In the genomic region with DNA sequence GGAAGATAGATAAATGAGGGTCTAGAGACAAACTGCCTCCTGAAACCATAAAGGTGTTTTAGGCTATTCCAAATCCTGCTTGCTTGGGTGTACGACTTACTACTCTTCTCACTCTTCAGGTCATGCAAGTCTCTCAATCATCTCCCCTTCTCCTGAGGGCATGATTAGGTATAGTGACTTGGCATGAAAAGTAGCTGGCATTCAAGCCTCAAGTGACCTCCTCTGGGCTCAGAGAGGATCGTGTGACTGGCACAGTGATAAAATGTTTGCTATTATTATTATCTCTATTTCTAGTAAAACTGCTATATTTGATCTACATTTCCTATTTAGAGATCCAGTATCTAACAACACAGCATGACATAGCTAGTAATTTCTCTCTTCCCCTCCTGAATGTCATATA, we compare ENCODE assay signal across 32 cellular contexts.
"Had no signal": no experiment of that assay in that cellular context is flagged by ENCODE, and none has a peak within 500 bp of the region (broad histone marks: within the 10 kb centered on the region; RNA-seq: fewer than 3 reads in every experiment).

No MANE protein-coding gene starts in this region.

- H3K9me3 ChIP-seq: adrenal gland, body of pancreas, breast epithelium had no signal

- H3K27me3 ChIP-seq: adrenal gland, ascending aorta, body of pancreas, brain microvascular endothelial cell, breast epithelium, cardiac muscle cell had no signal

- ATAC-seq: activated naive CD4-positive, alpha-beta T cell treated with anti-CD3 and anti-CD28 coated beads, Interleukin-2, amount 50 U/mL, for 72 hours; activated naive CD8-positive, alpha-beta T cell treated with anti-CD3 and anti-CD28 coated beads, Interleukin-2, amount 50 U/mL, for 24 hours; activated T-cell treated with anti-CD3 and anti-CD28 coated beads, Interleukin-2, amount 50 U/mL, for 4 hours; activated T-cell treated with anti-CD3 and anti-CD28 coated beads, Interleukin-2, amount 50 U/mL, for 72 hours; activated T-helper 17 cell treated with anti-CD3 and anti-CD28 coated beads, Interleukin-2, amount 50 U/mL, for 72 hours; body of pancreas had no signal

- H3K4me1 ChIP-seq: adrenal gland, ascending aorta, body of pancreas, breast epithelium had no signal

- H3K4me3 ChIP-seq: adrenal gland, ascending aorta, body of pancreas, breast epithelium, cardiac muscle cell had no signal

- H3K27ac ChIP-seq: adrenal gland, ascending aorta, body of pancreas, brain microvascular endothelial cell, breast epithelium, cardiac muscle cell had no signal

- DNase-seq: activated effector memory CD4-positive, alpha-beta T cell treated with anti-CD3 and anti-CD28 coated beads, Interleukin-2, amount 50 U/mL, for 16 hours; activated effector memory CD4-positive, alpha-beta T cell treated with Interleukin-2 at 50 U/mL for 16 hours; activated gamma-delta T cell; activated gamma-delta T cell treated with Interleukin-2 at 50 U/mL for 16 hours; activated naive CD4-positive, alpha-beta T cell; activated naive CD4-positive, alpha-beta T cell treated with anti-CD3 and anti-CD28 coated beads for 36 hours; activated naive CD4-positive, alpha-beta T cell treated with anti-CD3 and anti-CD28 coated beads, Interleukin-2, amount 10 ng/mL, durations not matched to agents 7 days and 5 days; activated naive CD4-positive, alpha-beta T cell treated with anti-CD3 and anti-CD28 coated beads, Interleukin-2, amount 50 U/mL, for 16 hours; activated naive CD4-positive, alpha-beta T cell treated with Interleukin-2 at 50 U/mL for 16 hours; activated naive CD8-positive, alpha-beta T cell treated with anti-CD3 and anti-CD28 coated beads for 36 hours; activated naive CD8-positive, alpha-beta T cell treated with anti-CD3 and anti-CD28 coated beads, Interleukin-2, amount 10 ng/mL, durations not matched to agents 7 days and 5 days; activated naive CD8-positive, alpha-beta T cell treated with anti-CD3 and anti-CD28 coated beads, Interleukin-2, amount 50 U/mL, for 24 hours; activated T-cell treated with anti-CD3 and anti-CD28 coated beads, Interleukin-2, amount 50 U/mL, for 1 hour; activated T-cell treated with anti-CD3 and anti-CD28 coated beads, Interleukin-2, amount 50 U/mL, for 24 hours; activated T-cell treated with anti-CD3 and anti-CD28 coated beads, Interleukin-2, amount 50 U/mL, for 4 hours; activated T-cell treated with anti-CD3 and anti-CD28 coated beads, Interleukin-2, amount 50 U/mL, for 48 hours; activated T-cell treated with anti-CD3 and anti-CD28 coated beads, Interleukin-2, amount 50 U/mL, for 72 hours; adrenal gland; amniotic stem cell; amygdala; anterior cingulate cortex; aorta; body of pancreas; brain microvascular endothelial cell; caudate nucleus; central memory CD4-positive, alpha-beta T cell; cerebellar nuclear complex had no signal
